ENCODE assay signal across 10 cellular contexts in the genomic region with DNA sequence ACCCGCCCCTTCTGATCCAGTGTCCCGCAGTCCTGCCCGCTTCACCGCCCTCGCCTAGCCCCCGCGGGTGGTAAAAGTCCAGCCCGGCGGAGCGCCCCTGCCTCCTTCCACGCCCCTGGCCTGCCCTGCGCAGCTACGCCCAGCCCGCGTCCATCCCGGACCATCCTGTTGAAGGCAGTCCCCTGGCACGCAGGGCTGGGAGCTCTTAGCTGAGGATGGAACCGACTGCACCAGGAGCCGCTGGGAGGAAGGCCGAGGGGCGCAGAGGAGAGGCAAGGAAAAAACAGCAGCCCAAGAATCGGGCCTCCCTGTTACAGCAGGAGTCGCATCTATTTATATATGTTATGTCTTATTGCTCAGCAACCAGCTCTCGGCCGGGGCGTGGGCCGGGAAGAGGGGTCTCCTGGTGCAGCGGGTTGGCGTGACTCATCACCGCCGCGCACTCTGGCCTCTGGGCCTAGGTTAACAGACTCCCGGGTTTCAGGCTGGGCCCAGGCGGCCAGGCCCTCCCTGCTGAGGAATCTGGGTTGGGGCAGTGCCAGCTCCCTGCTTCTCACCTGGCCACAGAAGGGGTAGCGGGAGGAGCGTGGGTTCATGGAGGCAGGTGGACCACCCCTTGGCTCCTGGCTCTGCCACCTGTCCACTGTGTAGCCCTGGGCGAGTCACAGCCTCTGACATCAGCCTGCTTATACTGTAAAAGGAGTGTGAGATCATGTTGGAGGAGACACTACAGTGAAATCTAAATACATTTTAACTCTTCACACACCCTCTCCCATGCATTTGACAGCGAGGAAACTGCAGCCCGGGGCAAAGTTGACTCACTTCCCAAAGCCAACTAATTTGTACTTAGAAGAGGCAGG. TPM values are rescaled to one million over a fixed set of nuclear protein-coding genes. Genes with fewer than 3 reads are reported as not detected.
DNase-seq lines count a peak whose midpoint lies in the region; ATAC-seq and TF ChIP-seq lines count a peak whose summit lies in the region.
"Had no signal": no experiment of that assay in that cellular context is flagged by ENCODE, and none has a peak within 500 bp of the region (broad histone marks: within the 10 kb centered on the region; RNA-seq: fewer than 3 reads in every experiment).

No MANE protein-coding gene starts in this region.

- peaks cover 59% of the 10 kb centered on the region for H3K4me1 Mint-ChIP-seq in HFFc6 (ENCODE audit: low read depth)

- in situ Hi-C loops in ACHN (cut with HindIII; ENCODE audit: low pct_ligation_motif_present, low pct_unique_long_range_greater_than_20kb, low sequenced_read_pairs) = no loop called here

- H3K4me3 Mint-ChIP-seq in HFFc6 = no peak overlapping the region

- H3K27ac Mint-ChIP-seq in HFFc6 = peak overlapping the region; percentile 65

- no peaks in the 10 kb centered on the region for H3K9me3 Mint-ChIP-seq in HFFc6

- no peaks in the 10 kb centered on the region for H3K36me3 Mint-ChIP-seq in HFFc6 (ENCODE audit: low read depth)

- H3K27me3 Mint-ChIP-seq in HFFc6 (ENCODE audit: insufficient read depth) = peaks cover 6% of the 10 kb centered on the region; the same call in 1 of the 2 replicates

- no peak for ATAC-seq in GM19467 (IDR thresholded peaks at IDR 0.05; ENCODE audit: unreplicated experiment)

- TF ChIP-seq CTCF in HFFc6 (IDR thresholded peaks at IDR 0.05) = no peak
- no peak for TF ChIP-seq CTCF in cardiac fibroblast (IDR thresholded peaks at IDR 0.05; ENCODE audit: low read depth, low read length)

- H3K4me3 ChIP-seq in cardiac fibroblast (replicated peaks in 1 of 2; ENCODE audit: low read depth in 2 of 2, low read length in 2 of 2) = no peak overlapping the region

- DNase-seq in ACHN (peak; percentile 22), HFFc6 (peak; percentile 79), cardiac fibroblast (ENCODE audit: low read depth in 2 of 2) (peak; percentile 34 to 60), mucosa of gallbladder (ENCODE audit: low spot score) (peak; percentile 57), NK-92 (lab: John Stamatoyannopoulos, UW; ENCODE audit: unreplicated experiment) (no peak), NCI-H748 treated with DMSO at 0.1 percent for 48 hours (lab: John Stamatoyannopoulos, UW) (no peak)
- DNase-seq in stimulated activated naive CD4-positive, alpha-beta T cell (lab: John Stamatoyannopoulos, UW) = no peak
- DNase-seq: NCI-H1436, SW 1271 had no signal

RNA-seq across cellular contexts. Expression of gene MAP3K2, which starts 13.4 kb away (rescaled TPM):
- total RNA-seq in HFFc6 (2021; fragmentation: NEBNext Ultra II Directional; extraction: Animal tissue kit (Norgen Biotek cat#: 25700)) = 10 to 100 TPM; 38.5 to 44.2 (median 40.1) TPM
- 71.0 TPM for total RNA-seq in mucosa of gallbladder

RNA-seq across cellular contexts. Expression of gene PROC, which starts 17.1 kb away (rescaled TPM):
- not detected for total RNA-seq in HFFc6 (2021; fragmentation: NEBNext Ultra II Directional; extraction: Animal tissue kit (Norgen Biotek cat#: 25700))
- total RNA-seq in mucosa of gallbladder = 3.3 TPM

Comparison
In these comparisons a context has a peak if more than half of its experiments do, and no peak if none do; other contexts are left out.
1. DNase-seq: peak in ACHN (single experiment), HFFc6 (single experiment), cardiac fibroblast (2 of 2) and mucosa of gallbladder (single experiment); none in NK-92 (single experiment), NCI-H748 treated with DMSO at 0.1 percent for 48 hours (single experiment) and stimulated activated naive CD4-positive, alpha-beta T cell (0 of 6).